1 cellular context compared by ENCODE assay signal in the genomic region with DNA sequence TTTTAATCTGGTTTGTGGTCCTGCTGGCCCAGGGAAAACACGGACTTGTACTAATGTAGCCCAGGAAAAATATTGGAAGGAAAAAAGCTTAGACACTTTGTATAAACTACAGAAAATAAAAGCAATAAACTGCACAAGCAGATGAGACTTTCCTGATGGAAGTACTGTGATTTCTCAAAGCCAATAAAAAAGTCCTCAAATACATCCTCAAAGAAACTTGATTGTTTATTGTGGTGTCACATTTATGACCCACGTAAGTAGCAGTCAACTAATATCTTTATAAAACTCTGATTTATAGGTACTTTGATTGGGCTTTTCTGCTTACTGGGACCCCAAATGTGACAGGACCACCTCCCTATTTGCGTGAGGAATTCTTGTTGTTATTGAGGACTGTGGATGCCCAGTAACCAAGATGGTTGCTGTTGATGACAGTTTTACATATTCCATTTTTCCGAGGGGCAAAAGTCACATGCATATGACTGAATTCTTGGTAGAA.
TF ChIP-seq lines count a peak whose summit lies in the region.

No MANE protein-coding gene starts in this region.

TF ChIP-seq in IMR-90, 13 proteins besides CTCF, POLR2A, EP300 and RAD21:
- TF ChIP-seq SMC3 (IDR thresholded peaks at IDR 0.05; ENCODE audit: low read depth, low read length) = no peak
- TF ChIP-seq RCOR1 (IDR thresholded peaks at IDR 0.05; ENCODE audit: insufficient replicate concordance, low read length) = no peak
- TF ChIP-seq CEBPB (IDR thresholded peaks at IDR 0.05; ENCODE audit: low read depth, low read length) = no peak
- TF ChIP-seq RFX5 (IDR thresholded peaks at IDR 0.05; ENCODE audit: low read depth, low read length) = no peak
- no peak for TF ChIP-seq MXI1 (IDR thresholded peaks at IDR 0.05; ENCODE audit: borderline replicate concordance, low read depth, low read length)
- TF ChIP-seq, protein P1, sequence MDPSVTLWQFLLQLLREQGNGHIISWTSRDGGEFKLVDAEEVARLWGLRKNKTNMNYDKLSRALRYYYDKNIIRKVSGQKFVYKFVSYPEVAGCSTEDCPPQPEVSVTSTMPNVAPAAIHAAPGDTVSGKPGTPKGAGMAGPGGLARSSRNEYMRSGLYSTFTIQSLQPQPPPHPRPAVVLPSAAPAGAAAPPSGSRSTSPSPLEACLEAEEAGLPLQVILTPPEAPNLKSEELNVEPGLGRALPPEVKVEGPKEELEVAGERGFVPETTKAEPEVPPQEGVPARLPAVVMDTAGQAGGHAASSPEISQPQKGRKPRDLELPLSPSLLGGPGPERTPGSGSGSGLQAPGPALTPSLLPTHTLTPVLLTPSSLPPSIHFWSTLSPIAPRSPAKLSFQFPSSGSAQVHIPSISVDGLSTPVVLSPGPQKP (IDR thresholded peaks at IDR 0.05; ENCODE audit: borderline replicate concordance, low read depth, low read length) = no peak
- TF ChIP-seq MAFK (IDR thresholded peaks at IDR 0.05; ENCODE audit: low read depth, low read length) = no peak
- TF ChIP-seq BHLHE40 (IDR thresholded peaks at IDR 0.05; ENCODE audit: low read depth, low read length) = no peak
- no peak for TF ChIP-seq CHD1 (IDR thresholded peaks at IDR 0.05; ENCODE audit: low read depth, low read length)
